1 cellular context compared by ENCODE assay signal in genomic region chr9:91856419-91856818, GRCh38.
TF ChIP-seq lines count a peak whose summit lies in the region.

No MANE protein-coding gene starts in this region.

TF ChIP-seq in WTC11, 78 proteins besides CTCF, POLR2A, EP300 and RAD21 (continued from another document):
- TF ChIP-seq ATF6 (CRISPR knock-in tag; IDR thresholded peaks at IDR 0.05) (no peak), TEAD1 (CRISPR knock-in tag; IDR thresholded peaks at IDR 0.05) (no peak), TEAD4 (CRISPR knock-in tag; IDR thresholded peaks at IDR 0.05) (no peak), ZNF532 (CRISPR knock-in tag; IDR thresholded peaks at IDR 0.05; ENCODE audit: borderline replicate concordance) (no peak), AFF4 (CRISPR knock-in tag; IDR thresholded peaks at IDR 0.05; ENCODE audit: borderline replicate concordance) (no peak), OVOL2 (CRISPR knock-in tag; IDR thresholded peaks at IDR 0.05; ENCODE audit: borderline replicate concordance) (no peak), ERG (CRISPR knock-in tag; IDR thresholded peaks at IDR 0.05) (no peak), GABPB1 (CRISPR knock-in tag; IDR thresholded peaks at IDR 0.05) (no peak), MLX (CRISPR knock-in tag; IDR thresholded peaks at IDR 0.05) (no peak), CBFB (CRISPR knock-in tag; IDR thresholded peaks at IDR 0.05; ENCODE audit: low read depth) (no peak), ZBTB21 (CRISPR knock-in tag; IDR thresholded peaks at IDR 0.05; ENCODE audit: borderline replicate concordance) (no peak), ATF1 (CRISPR knock-in tag; IDR thresholded peaks at IDR 0.05) (no peak), RORB (CRISPR knock-in tag; IDR thresholded peaks at IDR 0.05) (no peak), ATF2 (CRISPR knock-in tag; IDR thresholded peaks at IDR 0.05; ENCODE audit: borderline replicate concordance, low read depth) (no peak), ESRRA (CRISPR knock-in tag; IDR thresholded peaks at IDR 0.05; ENCODE audit: borderline replicate concordance) (no peak), JUN (CRISPR knock-in tag; IDR thresholded peaks at IDR 0.05) (no peak), ZNF138 (CRISPR knock-in tag; conservative IDR thresholded peaks at IDR 0.05) (no peak), NFYB (CRISPR knock-in tag; conservative IDR thresholded peaks at IDR 0.05; ENCODE audit: low read depth) (no peak), ZBTB43 (CRISPR knock-in tag; IDR thresholded peaks at IDR 0.05) (no peak)
TF ChIP-seq in WTC11: peak in this region for 0.
